Comparison of ENCODE assay signal across 3 cellular contexts in the genomic region with DNA sequence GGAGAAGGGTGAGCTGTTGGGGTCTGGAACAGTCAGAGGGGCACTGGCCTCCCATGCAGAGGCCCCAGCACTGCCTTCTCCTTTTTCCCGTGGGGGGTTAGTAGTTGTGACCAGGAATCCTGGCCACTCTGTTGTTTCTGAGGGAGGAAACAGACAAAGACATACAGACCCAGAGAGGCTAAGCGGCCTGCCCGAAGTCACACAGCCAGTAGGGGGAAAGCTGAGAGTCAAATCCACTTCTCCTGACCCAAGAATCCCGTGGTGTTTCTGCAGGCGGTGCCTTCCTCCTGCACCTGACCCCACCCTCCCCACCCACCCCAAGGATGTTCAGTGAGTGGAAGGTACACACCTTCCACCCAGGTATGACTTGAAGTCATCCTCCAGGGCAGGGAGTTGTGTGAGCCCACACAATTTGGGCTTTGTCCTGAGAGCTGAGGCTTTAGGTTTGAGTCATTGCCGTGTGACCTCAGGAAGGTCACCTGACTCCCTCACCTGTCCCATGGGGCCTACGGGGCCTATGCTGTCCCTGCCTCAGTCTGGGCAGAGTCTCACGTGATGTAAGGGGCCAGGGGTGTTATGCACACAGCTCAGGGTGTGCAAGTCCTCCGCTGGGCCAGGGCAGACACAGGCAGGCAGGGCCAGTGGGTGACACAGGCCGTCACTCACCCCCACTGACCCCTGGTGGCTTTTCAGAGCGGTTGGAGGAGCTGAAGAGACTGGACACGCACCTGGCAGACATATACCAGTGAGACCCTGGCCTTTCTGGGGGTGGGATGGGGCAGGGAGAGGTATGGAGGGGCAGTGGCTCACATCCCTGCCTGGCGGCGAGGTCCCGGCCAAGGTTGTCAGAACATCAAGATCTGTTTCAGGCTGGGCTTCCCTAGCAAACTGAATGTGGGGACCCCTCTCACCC.
TF ChIP-seq lines count a peak whose summit lies in the region.

No MANE protein-coding gene starts in this region.

TF ChIP-seq in GM23338, 12 proteins besides CTCF, POLR2A, EP300 and RAD21 (continues in another document):
- TF ChIP-seq ZNF114 (CRISPR knock-in tag; IDR thresholded peaks at IDR 0.05), result no peak
- no peak for TF ChIP-seq ZNF331 (CRISPR knock-in tag; IDR thresholded peaks at IDR 0.05; ENCODE audit: low read depth)
- TF ChIP-seq, protein P1, sequence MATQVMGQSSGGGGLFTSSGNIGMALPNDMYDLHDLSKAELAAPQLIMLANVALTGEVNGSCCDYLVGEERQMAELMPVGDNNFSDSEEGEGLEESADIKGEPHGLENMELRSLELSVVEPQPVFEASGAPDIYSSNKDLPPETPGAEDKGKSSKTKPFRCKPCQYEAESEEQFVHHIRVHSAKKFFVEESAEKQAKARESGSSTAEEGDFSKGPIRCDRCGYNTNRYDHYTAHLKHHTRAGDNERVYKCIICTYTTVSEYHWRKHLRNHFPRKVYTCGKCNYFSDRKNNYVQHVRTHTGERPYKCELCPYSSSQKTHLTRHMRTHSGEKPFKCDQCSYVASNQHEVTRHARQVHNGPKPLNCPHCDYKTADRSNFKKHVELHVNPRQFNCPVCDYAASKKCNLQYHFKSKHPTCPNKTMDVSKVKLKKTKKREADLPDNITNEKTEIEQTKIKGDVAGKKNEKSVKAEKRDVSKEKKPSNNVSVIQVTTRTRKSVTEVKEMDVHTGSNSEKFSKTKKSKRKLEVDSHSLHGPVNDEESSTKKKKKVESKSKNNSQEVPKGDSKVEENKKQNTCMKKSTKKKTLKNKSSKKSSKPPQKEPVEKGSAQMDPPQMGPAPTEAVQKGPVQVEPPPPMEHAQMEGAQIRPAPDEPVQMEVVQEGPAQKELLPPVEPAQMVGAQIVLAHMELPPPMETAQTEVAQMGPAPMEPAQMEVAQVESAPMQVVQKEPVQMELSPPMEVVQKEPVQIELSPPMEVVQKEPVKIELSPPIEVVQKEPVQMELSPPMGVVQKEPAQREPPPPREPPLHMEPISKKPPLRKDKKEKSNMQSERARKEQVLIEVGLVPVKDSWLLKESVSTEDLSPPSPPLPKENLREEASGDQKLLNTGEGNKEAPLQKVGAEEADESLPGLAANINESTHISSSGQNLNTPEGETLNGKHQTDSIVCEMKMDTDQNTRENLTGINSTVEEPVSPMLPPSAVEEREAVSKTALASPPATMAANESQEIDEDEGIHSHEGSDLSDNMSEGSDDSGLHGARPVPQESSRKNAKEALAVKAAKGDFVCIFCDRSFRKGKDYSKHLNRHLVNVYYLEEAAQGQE (IDR thresholded peaks at IDR 0.05; ENCODE audit: unreplicated experiment), result no peak
- TF ChIP-seq EZH2 (IDR thresholded peaks at IDR 0.05; ENCODE audit: low read depth, unreplicated experiment), result no peak
- TF ChIP-seq STAT1 (IDR thresholded peaks at IDR 0.05; ENCODE audit: unreplicated experiment), result no peak
- TF ChIP-seq, protein P2, sequence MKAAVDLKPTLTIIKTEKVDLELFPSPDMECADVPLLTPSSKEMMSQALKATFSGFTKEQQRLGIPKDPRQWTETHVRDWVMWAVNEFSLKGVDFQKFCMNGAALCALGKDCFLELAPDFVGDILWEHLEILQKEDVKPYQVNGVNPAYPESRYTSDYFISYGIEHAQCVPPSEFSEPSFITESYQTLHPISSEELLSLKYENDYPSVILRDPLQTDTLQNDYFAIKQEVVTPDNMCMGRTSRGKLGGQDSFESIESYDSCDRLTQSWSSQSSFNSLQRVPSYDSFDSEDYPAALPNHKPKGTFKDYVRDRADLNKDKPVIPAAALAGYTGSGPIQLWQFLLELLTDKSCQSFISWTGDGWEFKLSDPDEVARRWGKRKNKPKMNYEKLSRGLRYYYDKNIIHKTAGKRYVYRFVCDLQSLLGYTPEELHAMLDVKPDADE (IDR thresholded peaks at IDR 0.05), result no peak
- no peak for TF ChIP-seq EZH2phosphoT487 (IDR thresholded peaks at IDR 0.05; ENCODE audit: unreplicated experiment)

TF ChIP-seq in IMR-90, 13 proteins besides CTCF, POLR2A, EP300 and RAD21:
- TF ChIP-seq SMC3 (IDR thresholded peaks at IDR 0.05; ENCODE audit: low read depth, low read length) (no peak), BHLHE40 (IDR thresholded peaks at IDR 0.05; ENCODE audit: low read depth, low read length) (no peak), MXI1 (IDR thresholded peaks at IDR 0.05; ENCODE audit: borderline replicate concordance, low read depth, low read length) (no peak), FOS (IDR thresholded peaks at IDR 0.05; ENCODE audit: low read depth, low read length) (no peak), MAZ (IDR thresholded peaks at IDR 0.05; ENCODE audit: borderline replicate concordance, low read depth, low read length) (no peak)
- TF ChIP-seq, protein P3, sequence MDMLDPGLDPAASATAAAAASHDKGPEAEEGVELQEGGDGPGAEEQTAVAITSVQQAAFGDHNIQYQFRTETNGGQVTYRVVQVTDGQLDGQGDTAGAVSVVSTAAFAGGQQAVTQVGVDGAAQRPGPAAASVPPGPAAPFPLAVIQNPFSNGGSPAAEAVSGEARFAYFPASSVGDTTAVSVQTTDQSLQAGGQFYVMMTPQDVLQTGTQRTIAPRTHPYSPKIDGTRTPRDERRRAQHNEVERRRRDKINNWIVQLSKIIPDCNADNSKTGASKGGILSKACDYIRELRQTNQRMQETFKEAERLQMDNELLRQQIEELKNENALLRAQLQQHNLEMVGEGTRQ (IDR thresholded peaks at IDR 0.05; ENCODE audit: low read depth, low read length), result peak; percentile 19; the same call in 1 of the 2 replicates

TF ChIP-seq in HepG2, 621 proteins besides CTCF, POLR2A, EP300 and RAD21 (continues in another document):
- TF ChIP-seq ZBTB1 (CRISPR knock-in tag; IDR thresholded peaks at IDR 0.05; ENCODE audit: borderline replicate concordance) (no peak), ZNF446 (CRISPR knock-in tag; IDR thresholded peaks at IDR 0.05) (no peak), RXRB (CRISPR knock-in tag; IDR thresholded peaks at IDR 0.05; ENCODE audit: borderline replicate concordance) (no peak; the same call in 1 of the 2 replicates), ZNF556 (CRISPR knock-in tag; IDR thresholded peaks at IDR 0.05; ENCODE audit: borderline replicate concordance) (no peak; the same call in 1 of the 2 replicates), HOXA5 (CRISPR knock-in tag; IDR thresholded peaks at IDR 0.05) (no peak), MTF2 (CRISPR knock-in tag; IDR thresholded peaks at IDR 0.05; ENCODE audit: borderline replicate concordance) (no peak), ZNF441 (CRISPR knock-in tag; IDR thresholded peaks at IDR 0.05; ENCODE audit: borderline replicate concordance) (no peak), MEIS1 (CRISPR knock-in tag; IDR thresholded peaks at IDR 0.05; ENCODE audit: borderline replicate concordance) (no peak), KAT7 (CRISPR knock-in tag; IDR thresholded peaks at IDR 0.05; ENCODE audit: borderline replicate concordance) (no peak), ZNF75D (CRISPR knock-in tag; IDR thresholded peaks at IDR 0.05; ENCODE audit: borderline replicate concordance) (no peak), TEAD2 (CRISPR knock-in tag; IDR thresholded peaks at IDR 0.05) (no peak), SSRP1 (CRISPR knock-in tag; IDR thresholded peaks at IDR 0.05) (no peak), SMC3 (IDR thresholded peaks at IDR 0.05; ENCODE audit: low read length) (peak; percentile 26; the same call in 1 of the 2 replicates), ZKSCAN1 (IDR thresholded peaks at IDR 0.05; ENCODE audit: low read length) (no peak), SPEN (CRISPR knock-in tag; IDR thresholded peaks at IDR 0.05; ENCODE audit: low read depth) (no peak; the same call in 1 of the 2 replicates), TSC22D2 (CRISPR knock-in tag; IDR thresholded peaks at IDR 0.05; ENCODE audit: borderline replicate concordance) (no peak), HNRNPLL (IDR thresholded peaks at IDR 0.05; ENCODE audit: low read depth, low read length, poor library complexity, severe bottlenecking) (no peak), ZNF775 (CRISPR knock-in tag; IDR thresholded peaks at IDR 0.05; ENCODE audit: borderline replicate concordance) (no peak), CBFB (CRISPR knock-in tag; IDR thresholded peaks at IDR 0.05) (peak; percentile 55; the same call in 1 of the 2 replicates), JUNB (CRISPR knock-in tag; IDR thresholded peaks at IDR 0.05; ENCODE audit: borderline replicate concordance) (no peak), HNRNPUL1 (IDR thresholded peaks at IDR 0.05; ENCODE audit: low read depth, low read length) (no peak), FIP1L1 (IDR thresholded peaks at IDR 0.05; ENCODE audit: borderline replicate concordance, insufficient read depth, low read depth, low read length) (no peak), RFX3 (CRISPR knock-in tag; IDR thresholded peaks at IDR 0.05) (no peak), ZNF558 (CRISPR knock-in tag; IDR thresholded peaks at IDR 0.05; ENCODE audit: borderline replicate concordance) (no peak), TMF1 (CRISPR knock-in tag; IDR thresholded peaks at IDR 0.05; ENCODE audit: low read depth) (no peak; the same call in 1 of the 2 replicates), MIER3 (CRISPR knock-in tag; IDR thresholded peaks at IDR 0.05; ENCODE audit: borderline replicate concordance) (no peak), ZNF616 (CRISPR knock-in tag; IDR thresholded peaks at IDR 0.05; ENCODE audit: low read depth) (no peak), FOXM1 (CRISPR knock-in tag; IDR thresholded peaks at IDR 0.05) (no peak)
- TF ChIP-seq, protein P4, sequence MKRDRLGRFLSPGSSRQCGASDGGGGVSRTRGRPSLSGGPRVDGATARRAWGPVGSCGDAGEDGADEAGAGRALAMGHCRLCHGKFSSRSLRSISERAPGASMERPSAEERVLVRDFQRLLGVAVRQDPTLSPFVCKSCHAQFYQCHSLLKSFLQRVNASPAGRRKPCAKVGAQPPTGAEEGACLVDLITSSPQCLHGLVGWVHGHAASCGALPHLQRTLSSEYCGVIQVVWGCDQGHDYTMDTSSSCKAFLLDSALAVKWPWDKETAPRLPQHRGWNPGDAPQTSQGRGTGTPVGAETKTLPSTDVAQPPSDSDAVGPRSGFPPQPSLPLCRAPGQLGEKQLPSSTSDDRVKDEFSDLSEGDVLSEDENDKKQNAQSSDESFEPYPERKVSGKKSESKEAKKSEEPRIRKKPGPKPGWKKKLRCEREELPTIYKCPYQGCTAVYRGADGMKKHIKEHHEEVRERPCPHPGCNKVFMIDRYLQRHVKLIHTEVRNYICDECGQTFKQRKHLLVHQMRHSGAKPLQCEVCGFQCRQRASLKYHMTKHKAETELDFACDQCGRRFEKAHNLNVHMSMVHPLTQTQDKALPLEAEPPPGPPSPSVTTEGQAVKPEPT (CRISPR knock-in tag; IDR thresholded peaks at IDR 0.05; ENCODE audit: low read depth), result no peak
- TF ChIP-seq, protein P5, sequence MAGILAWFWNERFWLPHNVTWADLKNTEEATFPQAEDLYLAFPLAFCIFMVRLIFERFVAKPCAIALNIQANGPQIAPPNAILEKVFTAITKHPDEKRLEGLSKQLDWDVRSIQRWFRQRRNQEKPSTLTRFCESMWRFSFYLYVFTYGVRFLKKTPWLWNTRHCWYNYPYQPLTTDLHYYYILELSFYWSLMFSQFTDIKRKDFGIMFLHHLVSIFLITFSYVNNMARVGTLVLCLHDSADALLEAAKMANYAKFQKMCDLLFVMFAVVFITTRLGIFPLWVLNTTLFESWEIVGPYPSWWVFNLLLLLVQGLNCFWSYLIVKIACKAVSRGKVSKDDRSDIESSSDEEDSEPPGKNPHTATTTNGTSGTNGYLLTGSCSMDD (CRISPR knock-in tag; IDR thresholded peaks at IDR 0.05), result no peak
- TF ChIP-seq, protein P6, sequence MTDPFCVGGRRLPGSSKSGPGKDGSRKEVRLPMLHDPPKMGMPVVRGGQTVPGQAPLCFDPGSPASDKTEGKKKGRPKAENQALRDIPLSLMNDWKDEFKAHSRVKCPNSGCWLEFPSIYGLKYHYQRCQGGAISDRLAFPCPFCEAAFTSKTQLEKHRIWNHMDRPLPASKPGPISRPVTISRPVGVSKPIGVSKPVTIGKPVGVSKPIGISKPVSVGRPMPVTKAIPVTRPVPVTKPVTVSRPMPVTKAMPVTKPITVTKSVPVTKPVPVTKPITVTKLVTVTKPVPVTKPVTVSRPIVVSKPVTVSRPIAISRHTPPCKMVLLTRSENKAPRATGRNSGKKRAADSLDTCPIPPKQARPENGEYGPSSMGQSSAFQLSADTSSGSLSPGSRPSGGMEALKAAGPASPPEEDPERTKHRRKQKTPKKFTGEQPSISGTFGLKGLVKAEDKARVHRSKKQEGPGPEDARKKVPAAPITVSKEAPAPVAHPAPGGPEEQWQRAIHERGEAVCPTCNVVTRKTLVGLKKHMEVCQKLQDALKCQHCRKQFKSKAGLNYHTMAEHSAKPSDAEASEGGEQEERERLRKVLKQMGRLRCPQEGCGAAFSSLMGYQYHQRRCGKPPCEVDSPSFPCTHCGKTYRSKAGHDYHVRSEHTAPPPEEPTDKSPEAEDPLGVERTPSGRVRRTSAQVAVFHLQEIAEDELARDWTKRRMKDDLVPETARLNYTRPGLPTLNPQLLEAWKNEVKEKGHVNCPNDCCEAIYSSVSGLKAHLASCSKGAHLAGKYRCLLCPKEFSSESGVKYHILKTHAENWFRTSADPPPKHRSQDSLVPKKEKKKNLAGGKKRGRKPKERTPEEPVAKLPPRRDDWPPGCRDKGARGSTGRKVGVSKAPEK (CRISPR knock-in tag; IDR thresholded peaks at IDR 0.05; ENCODE audit: borderline replicate concordance), result no peak
- TF ChIP-seq, protein P7, sequence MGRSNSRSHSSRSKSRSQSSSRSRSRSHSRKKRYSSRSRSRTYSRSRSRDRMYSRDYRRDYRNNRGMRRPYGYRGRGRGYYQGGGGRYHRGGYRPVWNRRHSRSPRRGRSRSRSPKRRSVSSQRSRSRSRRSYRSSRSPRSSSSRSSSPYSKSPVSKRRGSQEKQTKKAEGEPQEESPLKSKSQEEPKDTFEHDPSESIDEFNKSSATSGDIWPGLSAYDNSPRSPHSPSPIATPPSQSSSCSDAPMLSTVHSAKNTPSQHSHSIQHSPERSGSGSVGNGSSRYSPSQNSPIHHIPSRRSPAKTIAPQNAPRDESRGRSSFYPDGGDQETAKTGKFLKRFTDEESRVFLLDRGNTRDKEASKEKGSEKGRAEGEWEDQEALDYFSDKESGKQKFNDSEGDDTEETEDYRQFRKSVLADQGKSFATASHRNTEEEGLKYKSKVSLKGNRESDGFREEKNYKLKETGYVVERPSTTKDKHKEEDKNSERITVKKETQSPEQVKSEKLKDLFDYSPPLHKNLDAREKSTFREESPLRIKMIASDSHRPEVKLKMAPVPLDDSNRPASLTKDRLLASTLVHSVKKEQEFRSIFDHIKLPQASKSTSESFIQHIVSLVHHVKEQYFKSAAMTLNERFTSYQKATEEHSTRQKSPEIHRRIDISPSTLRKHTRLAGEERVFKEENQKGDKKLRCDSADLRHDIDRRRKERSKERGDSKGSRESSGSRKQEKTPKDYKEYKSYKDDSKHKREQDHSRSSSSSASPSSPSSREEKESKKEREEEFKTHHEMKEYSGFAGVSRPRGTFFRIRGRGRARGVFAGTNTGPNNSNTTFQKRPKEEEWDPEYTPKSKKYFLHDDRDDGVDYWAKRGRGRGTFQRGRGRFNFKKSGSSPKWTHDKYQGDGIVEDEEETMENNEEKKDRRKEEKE (IDR thresholded peaks at IDR 0.05), result no peak
- TF ChIP-seq, protein P8, sequence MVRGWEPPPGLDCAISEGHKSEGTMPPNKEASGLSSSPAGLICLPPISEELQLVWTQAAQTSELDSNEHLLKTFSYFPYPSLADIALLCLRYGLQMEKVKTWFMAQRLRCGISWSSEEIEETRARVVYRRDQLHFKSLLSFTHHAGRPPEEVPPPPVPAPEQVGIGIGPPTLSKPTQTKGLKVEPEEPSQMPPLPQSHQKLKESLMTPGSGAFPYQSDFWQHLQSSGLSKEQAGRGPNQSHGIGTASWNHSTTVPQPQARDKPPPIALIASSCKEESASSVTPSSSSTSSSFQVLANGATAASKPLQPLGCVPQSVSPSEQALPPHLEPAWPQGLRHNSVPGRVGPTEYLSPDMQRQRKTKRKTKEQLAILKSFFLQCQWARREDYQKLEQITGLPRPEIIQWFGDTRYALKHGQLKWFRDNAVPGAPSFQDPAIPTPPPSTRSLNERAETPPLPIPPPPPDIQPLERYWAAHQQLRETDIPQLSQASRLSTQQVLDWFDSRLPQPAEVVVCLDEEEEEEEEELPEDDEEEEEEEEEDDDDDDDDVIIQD (CRISPR knock-in tag; IDR thresholded peaks at IDR 0.05; ENCODE audit: low read depth), result no peak
- TF ChIP-seq, protein P9, sequence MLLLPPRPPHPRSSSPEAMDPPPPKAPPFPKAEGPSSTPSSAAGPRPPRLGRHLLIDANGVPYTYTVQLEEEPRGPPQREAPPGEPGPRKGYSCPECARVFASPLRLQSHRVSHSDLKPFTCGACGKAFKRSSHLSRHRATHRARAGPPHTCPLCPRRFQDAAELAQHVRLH (CRISPR knock-in tag; IDR thresholded peaks at IDR 0.05; ENCODE audit: borderline replicate concordance, low read depth), result no peak
